Comparison of ENCODE assay signal across 36 cellular contexts in genomic region chr1:2606806-2607680, GRCh38. TPM values are rescaled to one million over a fixed set of nuclear protein-coding genes. Genes with fewer than 3 reads are reported as not detected.
DNase-seq lines count a peak whose midpoint lies in the region; ATAC-seq and TF ChIP-seq lines count a peak whose summit lies in the region.
"Had no signal": no experiment of that assay in that cellular context is flagged by ENCODE, and none has a peak within 500 bp of the region (broad histone marks: within the 10 kb centered on the region; RNA-seq: fewer than 3 reads in every experiment).

No MANE protein-coding gene starts in this region.

- no peak overlapping the region for H3K9ac ChIP-seq in SK-N-SH

- H2AFZ ChIP-seq in SK-N-SH (ENCODE audit: low read depth): no peak overlapping the region

- H3K27me3 Mint-ChIP-seq in glutamatergic neuron (ENCODE audit: unreplicated experiment): no peaks in the 10 kb centered on the region
- H3K27me3 Mint-ChIP-seq in nephron (ENCODE audit: low read depth): peaks cover 12% of the 10 kb centered on the region
- H3K27me3 Mint-ChIP-seq: activated CD4-positive, alpha-beta memory T cell treated with anti-CD3 and anti-CD28 coated beads for 36 hours; activated naive CD4-positive, alpha-beta T cell treated with anti-CD3 and anti-CD28 coated beads, Interleukin-2, amount 50 U/mL, for 24 hours; CD4-positive, alpha-beta T cell had no signal

- no peaks in the 10 kb centered on the region for H3K9me2 ChIP-seq in SK-N-SH

- no peak overlapping the region for H3K4me3 ChIP-seq in SK-N-SH (ENCODE audit: low read depth in 2 of 2, low read length in 1 of 2)
- H3K4me3 ChIP-seq in upper lobe of right lung: no peak overlapping the region
- H3K4me3 ChIP-seq: esophagus muscularis mucosa, HAP-1, mucosa of descending colon, pancreas, stomach, tibial artery had no signal

- no peaks in the 10 kb centered on the region for H3K9me3 ChIP-seq in SK-N-SH
- H3K9me3 ChIP-seq in upper lobe of right lung: no peaks in the 10 kb centered on the region
- H3K9me3 ChIP-seq: HAP-1, mucosa of descending colon, pancreas, stomach, tibial artery had no signal

- POLR2A ChIA-PET in SK-N-SH (lab: Yijun Ruan, JAX): no interaction called here

- H3K4me3 Mint-ChIP-seq in glutamatergic neuron (ENCODE audit: unreplicated experiment): no peak overlapping the region
- no peak overlapping the region for H3K4me3 Mint-ChIP-seq in nephron
- H3K4me3 Mint-ChIP-seq: activated CD4-positive, alpha-beta memory T cell treated with anti-CD3 and anti-CD28 coated beads for 36 hours; activated naive CD4-positive, alpha-beta T cell treated with anti-CD3 and anti-CD28 coated beads, Interleukin-2, amount 50 U/mL, for 24 hours; brain; CD4-positive, alpha-beta T cell; natural killer cell had no signal

- no peaks in the 10 kb centered on the region for H3K79me2 ChIP-seq in SK-N-SH (ENCODE audit: insufficient read depth)

- no peaks in the 10 kb centered on the region for H4K20me1 ChIP-seq in SK-N-SH (ENCODE audit: insufficient read depth)

- H3K4me2 ChIP-seq in SK-N-SH: no peak overlapping the region

- TF ChIP-seq CTCF in SK-N-SH (IDR thresholded peaks at IDR 0.05) (no peak), glutamatergic neuron (IDR thresholded peaks at IDR 0.05; ENCODE audit: partially characterized antibody, unreplicated experiment) (no peak), nephron (IDR thresholded peaks at IDR 0.05; ENCODE audit: unreplicated experiment in 3 of 3) (no peak), upper lobe of right lung (IDR thresholded peaks at IDR 0.05) (no peak)

- peaks cover 5% of the 10 kb centered on the region for H3K36me3 Mint-ChIP-seq in glutamatergic neuron (ENCODE audit: unreplicated experiment)
- no peaks in the 10 kb centered on the region for H3K36me3 Mint-ChIP-seq in nephron (ENCODE audit: low read depth)
- H3K36me3 Mint-ChIP-seq: activated CD4-positive, alpha-beta memory T cell treated with anti-CD3 and anti-CD28 coated beads for 36 hours; activated naive CD4-positive, alpha-beta T cell treated with anti-CD3 and anti-CD28 coated beads, Interleukin-2, amount 50 U/mL, for 24 hours; brain; natural killer cell had no signal

- H3K36me3 ChIP-seq in SK-N-SH (replicated peaks in 1 of 2; ENCODE audit: control insufficient read depth in 1 of 2, insufficient read depth in 2 of 2, low read length in 1 of 2): no peaks in the 10 kb centered on the region
- H3K36me3 ChIP-seq in upper lobe of right lung: no peaks in the 10 kb centered on the region
- H3K36me3 ChIP-seq: esophagus muscularis mucosa, HAP-1, pancreas, stomach, tibial artery had no signal

- no peaks in the 10 kb centered on the region for H3K4me1 Mint-ChIP-seq in glutamatergic neuron (ENCODE audit: low read depth, unreplicated experiment)
- peaks cover 8% of the 10 kb centered on the region for H3K4me1 Mint-ChIP-seq in nephron
- H3K4me1 Mint-ChIP-seq: activated naive CD4-positive, alpha-beta T cell treated with anti-CD3 and anti-CD28 coated beads, Interleukin-2, amount 50 U/mL, for 24 hours; natural killer cell had no signal

- intact Hi-C loops in upper lobe of right lung (cut with DNase I): no loop called here

- H3K9me3 Mint-ChIP-seq in glutamatergic neuron (ENCODE audit: unreplicated experiment): peaks cover 3% of the 10 kb centered on the region
- no peaks in the 10 kb centered on the region for H3K9me3 Mint-ChIP-seq in nephron
- H3K9me3 Mint-ChIP-seq: activated CD4-positive, alpha-beta memory T cell treated with anti-CD3 and anti-CD28 coated beads for 36 hours; activated naive CD4-positive, alpha-beta T cell treated with anti-CD3 and anti-CD28 coated beads, Interleukin-2, amount 50 U/mL, for 24 hours; CD4-positive, alpha-beta T cell; natural killer cell had no signal

- DNase-seq in SK-N-SH (peak; percentile 22), glutamatergic neuron (peak; percentile 14), upper lobe of right lung (peak; percentile 54), ACHN (no peak), GDM1 (lab: John Stamatoyannopoulos, UW) (no peak), hepatic stellate cell (ENCODE audit: low spot score) (no peak)
- DNase-seq: activated CD4-positive, alpha-beta memory T cell treated with anti-CD3 and anti-CD28 coated beads for 36 hours; activated CD4-positive, CD25-positive, alpha-beta regulatory T cell treated with anti-CD3 and anti-CD28 coated beads, Interleukin-2, amount 50 U/mL, for 72 hours; activated CD8-positive, alpha-beta memory T cell treated with anti-CD3 and anti-CD28 coated beads, Interleukin-2, amount 50 U/mL, for 4 hours; amniotic stem cell; cerebellar nuclear complex; dermis blood vessel endothelial cell; foreskin fibroblast; Karpas-422; kidney glomerular epithelial cell; mucosa of descending colon; MV-4-11; natural killer cell; NCI-H1436 treated with DMSO at 0.1 percent for 48 hours; NCI-H2081 treated with DMSO at 0.1 percent for 48 hours; NCI-H2227 treated with DMSO at 0.1 percent for 48 hours; NCI-H526; NK-92 treated with Interleukin-12 subunit alpha and Interleukin-12 subunit beta, amount 100 ng/mL, for 24 hours; stimulated activated CD4-positive, alpha-beta T cell treated with anti-CD3 and anti-CD28 coated beads, Interleukin-2, amount 100 ng/mL, for 24 hours; stimulated activated CD8-positive, alpha-beta memory T cell treated with anti-CD3 and anti-CD28 coated beads, Interleukin-4, amount 100 ng/mL, for 48 hours; stomach had no signal

- no peak overlapping the region for H3K27ac ChIP-seq in SK-N-SH (ENCODE audit: low read depth in 2 of 2, low read length in 1 of 2)
- no peak overlapping the region for H3K27ac ChIP-seq in upper lobe of right lung
- H3K27ac ChIP-seq: 22Rv1, pancreas, stomach, tibial artery had no signal

- H3K27ac Mint-ChIP-seq in glutamatergic neuron (ENCODE audit: unreplicated experiment): no peak overlapping the region
- peak overlapping the region in 2 of 3 experiments; percentile 54 to 60 for H3K27ac Mint-ChIP-seq in nephron
- H3K27ac Mint-ChIP-seq: activated CD4-positive, alpha-beta memory T cell treated with anti-CD3 and anti-CD28 coated beads for 36 hours; activated naive CD4-positive, alpha-beta T cell treated with anti-CD3 and anti-CD28 coated beads, Interleukin-2, amount 50 U/mL, for 24 hours; CD4-positive, alpha-beta T cell; natural killer cell had no signal

- H3F3A ChIP-seq in SK-N-SH (replicated peaks; ENCODE audit: insufficient read depth): no peaks in the 10 kb centered on the region

- 83% methylated on average over 22 of the region's 37 CpGs for WGBS in SK-N-SH (ENCODE audit: low lambda C conversion rate)

- H3K4me1 ChIP-seq in SK-N-SH (ENCODE audit: control insufficient read depth in 1 of 2, insufficient read depth in 2 of 2, low read depth in 1 of 2, low read length in 1 of 2) (peaks cover 0 to 13% of the 10 kb centered on the region in 2 experiments; a peak in 1 of 4 replicates), upper lobe of right lung (peaks cover 5% of the 10 kb centered on the region)
- H3K4me1 ChIP-seq: HAP-1, pancreas had no signal

- ATAC-seq in SK-N-SH treated with all-trans-retinoic acid at 6 μM for 48 hours (no peak), upper lobe of right lung (no peak)
- ATAC-seq: mucosa of descending colon, natural killer cell, pancreas had no signal

- in situ Hi-C loops in ACHN (cut with HindIII; ENCODE audit: low pct_ligation_motif_present, low pct_unique_long_range_greater_than_20kb, low sequenced_read_pairs): no loop called here

- no peak for TF ChIP-seq RAD21 in SK-N-SH (IDR thresholded peaks at IDR 0.05; ENCODE audit: low read length)

- no peak for TF ChIP-seq EP300 in SK-N-SH (IDR thresholded peaks at IDR 0.05; ENCODE audit: borderline replicate concordance in 1 of 2, low read depth in 1 of 2, low read length in 1 of 2)

- H3K27me3 ChIP-seq in SK-N-SH (ENCODE audit: insufficient read depth) (no peaks in the 10 kb centered on the region), upper lobe of right lung (peaks cover 9% of the 10 kb centered on the region)
- H3K27me3 ChIP-seq: pancreas had no signal

- CTCF ChIA-PET in SK-N-SH (lab: Yijun Ruan, JAX): no interaction called here

TF ChIP-seq in SK-N-SH treated with all-trans-retinoic acid at 6 μM for 48 hours, 23 proteins besides CTCF, POLR2A, EP300 and RAD21:
- no peak for TF ChIP-seq ZFP3 (CRISPR knock-in tag; IDR thresholded peaks at IDR 0.05)
- TF ChIP-seq ARNTL (CRISPR knock-in tag; IDR thresholded peaks at IDR 0.05; ENCODE audit: borderline replicate concordance, low read depth): no peak
- no peak for TF ChIP-seq ZNF70 (CRISPR knock-in tag; IDR thresholded peaks at IDR 0.05)

RNA-seq across cellular contexts. Expression of gene PRXL2B, which starts 20.5 kb away (rescaled TPM):
- 28.0 and 33.7 TPM in 2 replicates for polyA plus RNA-seq in SK-N-SH (2012; rRNA removed)
- polyA plus RNA-seq in SK-N-SH (2012; cell fraction: cytosol; rRNA removed): 13.0 and 22.1 TPM in 2 replicates
- polyA plus RNA-seq in SK-N-SH (2012; cell fraction: nucleus; rRNA removed): 43.9 and 44.0 TPM in 2 replicates
- total RNA-seq in glutamatergic neuron (ENCODE audit: unreplicated experiment): 46.1 TPM
- 25.9 TPM for total RNA-seq in upper lobe of right lung

RNA-seq across cellular contexts. Expression of gene MMEL1, which starts 25.8 kb away (rescaled TPM):
- polyA plus RNA-seq in SK-N-SH (2012; rRNA removed): 0.16 and 0.26 TPM in 2 replicates
- 0.22 and 0.35 TPM in 2 replicates for polyA plus RNA-seq in SK-N-SH (2012; cell fraction: cytosol; rRNA removed)
- polyA plus RNA-seq in SK-N-SH (2012; cell fraction: nucleus; rRNA removed): 0.42 and 1.0 TPM in 2 replicates
- total RNA-seq in glutamatergic neuron (ENCODE audit: unreplicated experiment) (4.0 TPM), upper lobe of right lung (3.2 TPM)

RNA-seq across cellular contexts. Expression of gene TNFRSF14, which starts 50.9 kb away (rescaled TPM):
- 0.19 and 0.28 TPM in 2 replicates for polyA plus RNA-seq in SK-N-SH (2012; rRNA removed)
- 0.03 and 0.08 TPM in 2 replicates for polyA plus RNA-seq in SK-N-SH (2012; cell fraction: cytosol; rRNA removed)
- 0.61 and 0.96 TPM in 2 replicates for polyA plus RNA-seq in SK-N-SH (2012; cell fraction: nucleus; rRNA removed)
- total RNA-seq in glutamatergic neuron (ENCODE audit: unreplicated experiment) (1.2 TPM), upper lobe of right lung (133 TPM)

Comparison
In these comparisons a context has a peak if more than half of its experiments do, and no peak if none do; other contexts are left out.
1. DNase-seq: peak in SK-N-SH (single experiment), glutamatergic neuron (single experiment) and upper lobe of right lung (single experiment); none in ACHN (single experiment), GDM1 (single experiment) and hepatic stellate cell (single experiment).
2. RNA of gene TNFRSF14, which starts 50.9 kb away (total RNA-seq): 133 TPM in upper lobe of right lung (single experiment); 1.2 TPM in glutamatergic neuron (single experiment); every median in the first group is over 10 times any median in the second.